15 cellular contexts compared by ENCODE assay signal in the genomic region with DNA sequence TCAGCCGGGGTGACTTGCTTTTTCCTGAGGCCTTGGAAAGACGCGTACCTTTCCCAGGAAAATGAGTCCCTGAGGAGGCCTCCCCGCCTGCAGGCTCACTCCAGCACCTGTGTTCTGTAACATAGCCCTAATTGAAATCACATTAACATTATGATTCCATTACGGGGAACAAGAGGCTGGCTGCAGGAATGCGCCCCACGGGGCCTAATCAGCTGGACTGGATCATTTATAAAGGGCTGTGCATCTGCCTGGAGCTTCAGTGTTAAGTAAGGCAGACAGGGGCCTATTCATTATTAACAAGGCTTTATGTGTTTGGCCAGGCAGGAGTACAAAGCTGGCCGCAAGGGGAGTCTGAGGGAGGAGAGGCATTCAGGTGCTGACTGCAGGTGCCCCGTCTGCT.
"Had no signal": no experiment of that assay in that cellular context is flagged by ENCODE, and none has a peak within 500 bp of the region (broad histone marks: within the 10 kb centered on the region; RNA-seq: fewer than 3 reads in every experiment).

No MANE protein-coding gene starts in this region.

- H3K36me3 Mint-ChIP-seq: natural killer cell had no signal

- H3K27me3 Mint-ChIP-seq: effector memory CD8-positive, alpha-beta T cell had no signal

- H3K36me3 ChIP-seq: esophagus squamous epithelium had no signal

- H3K4me3 ChIP-seq: body of pancreas, esophagus squamous epithelium had no signal

- H3K9me3 Mint-ChIP-seq: activated T-cell treated with anti-CD3 and anti-CD28 coated beads, Interleukin-2, amount 50 U/mL, for 4 hours; effector memory CD8-positive, alpha-beta T cell had no signal

- H3K4me3 Mint-ChIP-seq: activated naive CD4-positive, alpha-beta T cell treated with anti-CD3 and anti-CD28 coated beads for 36 hours; activated T-cell treated with anti-CD3 and anti-CD28 coated beads, Interleukin-2, amount 50 U/mL, for 4 hours; effector memory CD8-positive, alpha-beta T cell; natural killer cell had no signal

- H3K27me3 ChIP-seq: body of pancreas had no signal

- H3K27ac Mint-ChIP-seq: activated naive CD4-positive, alpha-beta T cell treated with anti-CD3 and anti-CD28 coated beads for 36 hours; effector memory CD8-positive, alpha-beta T cell; natural killer cell had no signal

- H3K27ac ChIP-seq: body of pancreas, esophagus squamous epithelium had no signal

- DNase-seq: activated CD4-positive, alpha-beta T cell treated with anti-CD3 and anti-CD28 coated beads, Interleukin-2, amount 50 U/mL, for 1 hour; activated CD8-positive, alpha-beta memory T cell treated with anti-CD3 and anti-CD28 coated beads, Interleukin-2, amount 50 U/mL, for 4 hours; activated naive CD4-positive, alpha-beta T cell treated with anti-CD3 and anti-CD28 coated beads for 36 hours; activated T-cell treated with anti-CD3 and anti-CD28 coated beads, Interleukin-2, amount 50 U/mL, for 4 hours; body of pancreas; dermis blood vessel endothelial cell; effector memory CD8-positive, alpha-beta T cell; esophagus squamous epithelium; mesendoderm; natural killer cell; stimulated activated CD4-positive, alpha-beta T cell treated with anti-CD3 and anti-CD28 coated beads, Interleukin-12 subunit alpha, Interleukin-12 subunit beta, amount 100 ng/mL, for 4 hours; stimulated activated CD4-positive, alpha-beta T cell treated with anti-CD3 and anti-CD28 coated beads, Interleukin-1b, Interleukin-23, amount 100 ng/mL, for 48 hours; stimulated activated CD8-positive, alpha-beta memory T cell treated with anti-CD3 and anti-CD28 coated beads, Interleukin-4, amount 100 ng/mL, for 48 hours; stimulated activated naive CD4-positive, alpha-beta T cell had no signal

- H3K9me3 ChIP-seq: body of pancreas, esophagus squamous epithelium had no signal

- H3K4me1 ChIP-seq: body of pancreas, esophagus squamous epithelium had no signal

- ATAC-seq: activated CD4-positive, CD25-positive, alpha-beta regulatory T cell treated with anti-CD3 and anti-CD28 coated beads, Interleukin-2, amount 50 U/mL, for 24 hours; activated T-cell treated with anti-CD3 and anti-CD28 coated beads, Interleukin-2, amount 50 U/mL, for 4 hours; body of pancreas; effector memory CD8-positive, alpha-beta T cell; natural killer cell had no signal
